In genomic region chr2:189291460-189291859, GRCh38 we compare ENCODE assay signal across 15 cellular contexts.
"Had no signal": no experiment of that assay in that cellular context is flagged by ENCODE, and none has a peak within 500 bp of the region (broad histone marks: within the 10 kb centered on the region; RNA-seq: fewer than 3 reads in every experiment).

No MANE protein-coding gene starts in this region.

- H3K4me3 Mint-ChIP-seq: immature natural killer cell, naive B cell, neural crest cell, type B pancreatic cell had no signal

- ATAC-seq: mucosa of descending colon had no signal

- DNase-seq: activated CD4-positive, alpha-beta T cell treated with anti-CD3 and anti-CD28 coated beads, Interleukin-2, amount 50 U/mL, for 1 hour; activated effector memory CD4-positive, alpha-beta T cell treated with Interleukin-2 at 50 U/mL for 16 hours; immature natural killer cell; kidney glomerular epithelial cell; left ventricle myocardium inferior; mucosa of descending colon; naive B cell; SJCRH30; stimulated activated CD4-positive, alpha-beta T cell treated with anti-CD3 and anti-CD28 coated beads, Interleukin-12 subunit alpha, Interleukin-12 subunit beta, amount 100 ng/mL, for 4 hours; stimulated activated CD4-positive, alpha-beta T cell treated with anti-CD3 and anti-CD28 coated beads, Interleukin-1b, Interleukin-23, amount 100 ng/mL, for 48 hours; T1000; testis had no signal

- H3K36me3 Mint-ChIP-seq: naive B cell, type B pancreatic cell had no signal

- H3K27me3 Mint-ChIP-seq: naive B cell, progenitor cell of endocrine pancreas, type B pancreatic cell had no signal

- H3K27ac Mint-ChIP-seq: immature natural killer cell, naive B cell, progenitor cell of endocrine pancreas, type B pancreatic cell had no signal

- H3K4me1 Mint-ChIP-seq: immature natural killer cell, naive B cell had no signal
